1 cellular context compared by ENCODE assay signal in the genomic region with DNA sequence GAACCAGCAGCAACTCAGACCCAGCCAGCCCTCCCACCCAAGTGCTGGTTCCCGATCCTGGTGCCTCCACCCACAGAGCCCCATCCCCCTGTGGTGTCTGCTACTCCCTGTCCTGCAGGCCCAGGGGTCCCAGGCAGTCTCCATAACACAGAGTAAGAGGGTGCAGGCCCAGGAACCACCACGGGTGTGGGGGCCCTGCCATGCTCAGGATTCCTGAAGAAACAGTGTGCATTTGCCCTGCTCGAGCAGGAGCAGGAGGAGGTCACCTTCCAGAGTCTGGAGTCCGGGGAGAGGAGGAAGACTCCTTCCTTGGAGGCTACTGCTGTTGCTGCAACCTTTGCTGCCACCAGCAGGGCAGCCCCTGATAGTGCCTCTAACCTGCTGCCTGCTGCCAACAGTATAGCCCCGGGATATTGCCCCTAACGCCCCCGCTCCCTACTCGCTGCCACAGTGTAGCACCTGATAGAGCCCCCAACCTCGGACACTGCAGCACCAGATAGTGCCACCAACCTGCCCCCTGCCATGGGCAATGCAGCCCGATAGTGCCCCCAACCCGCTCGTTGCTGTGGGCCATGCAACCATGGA.
TF ChIP-seq lines count a peak whose summit lies in the region.

No MANE protein-coding gene starts in this region.

TF ChIP-seq in A549, 52 proteins besides CTCF, POLR2A, EP300 and RAD21 (continued from another document):
- TF ChIP-seq, protein P1, sequence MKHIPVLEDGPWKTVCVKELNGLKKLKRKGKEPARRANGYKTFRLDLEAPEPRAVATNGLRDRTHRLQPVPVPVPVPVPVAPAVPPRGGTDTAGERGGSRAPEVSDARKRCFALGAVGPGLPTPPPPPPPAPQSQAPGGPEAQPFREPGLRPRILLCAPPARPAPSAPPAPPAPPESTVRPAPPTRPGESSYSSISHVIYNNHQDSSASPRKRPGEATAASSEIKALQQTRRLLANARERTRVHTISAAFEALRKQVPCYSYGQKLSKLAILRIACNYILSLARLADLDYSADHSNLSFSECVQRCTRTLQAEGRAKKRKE (CRISPR knock-in tag; IDR thresholded peaks at IDR 0.05; ENCODE audit: low read depth): no peak
- TF ChIP-seq NPAS2 (CRISPR knock-in tag; IDR thresholded peaks at IDR 0.05; ENCODE audit: borderline replicate concordance) (no peak), TFCP2L1 (CRISPR knock-in tag; IDR thresholded peaks at IDR 0.05) (no peak), HDAC2 (IDR thresholded peaks at IDR 0.05) (no peak)
